Comparison of ENCODE assay signal across 8 cellular contexts in genomic region chr21:41361053-41361785, GRCh38. TPM values are rescaled to one million over a fixed set of nuclear protein-coding genes. Genes with fewer than 3 reads are reported as not detected.
DNase-seq lines count a peak whose midpoint lies in the region; ATAC-seq, FAIRE-seq and TF ChIP-seq lines count a peak whose summit lies in the region.

No MANE protein-coding gene starts in this region.

- TF ChIP-seq POLR2A in HepG2 (IDR thresholded peaks at IDR 0.05; ENCODE audit: insufficient read depth in 1 of 2, low read depth in 2 of 2, low read length in 2 of 2) (peak in 1 of 2 experiments; percentile 40; a peak in 1 of 4 replicates), suprapubic skin (IDR thresholded peaks at IDR 0.05) (no peak)

- H3K9me3 ChIP-seq in T-helper 17 cell (ENCODE audit: control insufficient read depth, low read length, poor library complexity, severe bottlenecking), result no peaks in the 10 kb centered on the region
- H3K9me3 ChIP-seq in HepG2 (ENCODE audit: low read length), result no peaks in the 10 kb centered on the region
- H3K9me3 ChIP-seq in suprapubic skin, result no peaks in the 10 kb centered on the region

- in situ Hi-C loops in HepG2 (cut with HindIII; ENCODE audit: extremely low pct_ligation_motif_present, low pct_unique_long_range_greater_than_20kb), result loop anchor here (5.0 kb wide), 1 partner anchor 74 kb away; no protein-coding TSS in a partner anchor

- H3K4me2 ChIP-seq in HepG2 (ENCODE audit: low read depth, low read length), result peak overlapping the region; percentile 80

- intact Hi-C loops in HepG2 (cut with micrococcal nuclease; ENCODE audit: unreplicated experiment), result loop anchor here (2.0 kb wide), 1 partner anchor 38 kb away; no protein-coding TSS in a partner anchor

- no peak overlapping the region for H2AFZ ChIP-seq in HepG2 (ENCODE audit: low read length)

- H3K27ac ChIP-seq in HepG2 (ENCODE audit: extremely low read length, insufficient read depth, low read length) (no peak overlapping the region), suprapubic skin (peak overlapping the region; percentile 89)

- H4K20me1 ChIP-seq in HepG2 (ENCODE audit: insufficient read depth, low read length), result no peaks in the 10 kb centered on the region

- ATAC-seq in T-helper 17 cell, result no peak
- ATAC-seq in HepG2, result peak; percentile 49
- no peak for ATAC-seq in GM18873 (IDR thresholded peaks at IDR 0.05; ENCODE audit: low FRiP score, unreplicated experiment)

- peaks cover 34% of the 10 kb centered on the region for H3K36me3 Mint-ChIP-seq in activated CD4-positive, alpha-beta T cell treated with anti-CD3 and anti-CD28 coated beads, Interleukin-2, amount 10 ng/mL, durations not matched to agents 7 days and 5 days (ENCODE audit: low read depth)
- H3K36me3 Mint-ChIP-seq in T-helper 17 cell (ENCODE audit: low read depth), result peaks cover 3% of the 10 kb centered on the region

- no peak for DNase-seq in activated CD4-positive, alpha-beta T cell treated with anti-CD3 and anti-CD28 coated beads, Interleukin-2, amount 10 ng/mL, durations not matched to agents 7 days and 5 days
- no peak for DNase-seq in activated CD4-positive, alpha-beta T cell treated with anti-CD3 and anti-CD28 coated beads for 48 hours
- no peak for DNase-seq in T-helper 17 cell
- DNase-seq in HepG2 (ENCODE audit: low spot score), result peak; percentile 62
- DNase-seq in suprapubic skin (ENCODE audit: low spot score in 2 of 2), result no peak
- no peak for DNase-seq in 8988T
- no peak for DNase-seq in stimulated activated CD4-positive, alpha-beta T cell treated with anti-CD3 and anti-CD28 coated beads, Interleukin-4, amount 100 ng/mL, for 1 hour

- peaks cover 56% of the 10 kb centered on the region for H3K4me1 ChIP-seq in HepG2 (ENCODE audit: insufficient read depth, low read length)
- H3K4me1 ChIP-seq in suprapubic skin, result peaks cover 44% of the 10 kb centered on the region

- peak overlapping the region; percentile 47; the same call in 1 of the 2 replicates for H3K9ac ChIP-seq in HepG2 (ENCODE audit: insufficient read depth, low read depth, low read length)

- H3K9me3 Mint-ChIP-seq in activated CD4-positive, alpha-beta T cell treated with anti-CD3 and anti-CD28 coated beads, Interleukin-2, amount 10 ng/mL, durations not matched to agents 7 days and 5 days, result no peaks in the 10 kb centered on the region

- no peak for FAIRE-seq in HepG2 (lab: Jason Lieb, UNC)

- no peak for TF ChIP-seq RAD21 in HepG2 (CRISPR knock-in tag; IDR thresholded peaks at IDR 0.05)

- TF ChIP-seq CTCF in HepG2 (CRISPR knock-in tag; IDR thresholded peaks at IDR 0.05) (no peak), suprapubic skin (IDR thresholded peaks at IDR 0.05) (no peak)

- H3K27ac Mint-ChIP-seq in activated CD4-positive, alpha-beta T cell treated with anti-CD3 and anti-CD28 coated beads, Interleukin-2, amount 10 ng/mL, durations not matched to agents 7 days and 5 days, result peak overlapping the region; percentile 100
- peak overlapping the region; percentile 99 for H3K27ac Mint-ChIP-seq in T-helper 17 cell

- no peaks in the 10 kb centered on the region for H3K27me3 ChIP-seq in HepG2 (ENCODE audit: control insufficient read depth in 1 of 2, insufficient read depth in 2 of 2, low read length in 2 of 2)
- H3K27me3 ChIP-seq in suprapubic skin, result no peaks in the 10 kb centered on the region

- POLR2A ChIA-PET in activated CD4-positive, alpha-beta T cell treated with anti-CD3 and anti-CD28 coated beads, Interleukin-2, amount 10 ng/mL, durations not matched to agents 7 days and 5 days (lab: Charles Lee), result interaction anchor here (1.1 to 2.2 kb wide), 4 partner anchors 9 to 65 kb away, joined by 5 to 7 read pairs (median 6); partner anchors contain the start of gene MX1
- POLR2A ChIA-PET in HepG2 (lab: Yijun Ruan, JAX), result interaction anchor here (0.9 to 2.6 kb wide), 7 partner anchors 9 to 78 kb away, joined by 3 to 18 read pairs (median 7); partner anchors contain the start of gene FAM3B

- peak overlapping the region; percentile 90 for H3K4me3 Mint-ChIP-seq in activated CD4-positive, alpha-beta T cell treated with anti-CD3 and anti-CD28 coated beads, Interleukin-2, amount 10 ng/mL, durations not matched to agents 7 days and 5 days
- H3K4me3 Mint-ChIP-seq in T-helper 17 cell, result peak overlapping the region; percentile 99

- CTCF ChIA-PET in activated CD4-positive, alpha-beta T cell treated with anti-CD3 and anti-CD28 coated beads, Interleukin-2, amount 10 ng/mL, durations not matched to agents 7 days and 5 days (lab: Charles Lee), result interaction anchor here (1.4 kb wide), 1 partner anchor 17 kb away, joined by 3 read pairs; no protein-coding TSS in a partner anchor
- CTCF ChIA-PET in HepG2 (lab: Yijun Ruan, JAX; ENCODE audit: low intra/inter-chr PET ratio, low total read pairs), result interaction anchor here (3.2 kb wide), 1 partner anchor 79 kb away, joined by 35 read pairs; no protein-coding TSS in a partner anchor

- TF ChIP-seq EP300 in HepG2 (IDR thresholded peaks at IDR 0.05; ENCODE audit: low read depth in 2 of 2, low read length in 2 of 2), result no peak
- TF ChIP-seq EP300 in HepG2 (CRISPR knock-in tag; IDR thresholded peaks at IDR 0.05; ENCODE audit: borderline replicate concordance), result no peak
- no peak for TF ChIP-seq EP300 in suprapubic skin (IDR thresholded peaks at IDR 0.05)

- H3K36me3 ChIP-seq in HepG2 (replicated peaks in 1 of 2; ENCODE audit: control insufficient read depth in 1 of 2, insufficient read depth in 2 of 2, low read length in 2 of 2), result 0 out of 5 replicates have a peak, but pooled peaks cover 0 to 2% of the 10 kb centered on the region in 2 experiments
- no peaks in the 10 kb centered on the region for H3K36me3 ChIP-seq in suprapubic skin

- no peaks in the 10 kb centered on the region for H3K27me3 Mint-ChIP-seq in activated CD4-positive, alpha-beta T cell treated with anti-CD3 and anti-CD28 coated beads, Interleukin-2, amount 10 ng/mL, durations not matched to agents 7 days and 5 days
- H3K27me3 Mint-ChIP-seq in T-helper 17 cell, result no peaks in the 10 kb centered on the region

- no peaks in the 10 kb centered on the region for H3K79me2 ChIP-seq in HepG2 (ENCODE audit: insufficient read depth, low read length)

- H3K4me1 Mint-ChIP-seq in activated CD4-positive, alpha-beta T cell treated with anti-CD3 and anti-CD28 coated beads, Interleukin-2, amount 10 ng/mL, durations not matched to agents 7 days and 5 days, result peaks cover 74% of the 10 kb centered on the region
- H3K4me1 Mint-ChIP-seq in T-helper 17 cell, result peaks cover 39% of the 10 kb centered on the region

- WGBS in HepG2 (ENCODE audit: low lambda C conversion rate), result 57% methylated on average over 15 of the region's 16 CpGs
- 95% methylated on average over 13 of the region's 16 CpGs for WGBS in suprapubic skin

- no TSS peak for BruUV-seq in HepG2 (replicated peaks; lab: Mats Ljungman, UMichigan)

- H3K4me3 ChIP-seq in HepG2 (replicated peaks in 1 of 3; ENCODE audit: insufficient read depth in 1 of 3, low read depth in 2 of 3, low read length in 3 of 3) (peak overlapping the region in 2 of 3 experiments; percentile 32 to 65; a peak in 3 of 6 replicates), suprapubic skin (peak overlapping the region; percentile 43)

RNA-seq across cellular contexts. Expression of gene MX2, which starts 0.6 kb away (rescaled TPM):
- total RNA-seq in activated CD4-positive, alpha-beta T cell treated with anti-CD3 and anti-CD28 coated beads, Interleukin-2, amount 10 ng/mL, durations not matched to agents 7 days and 5 days, result 100 to 1,000 TPM; 108 to 117 TPM
- total RNA-seq in T-helper 17 cell, result 10 to 100 TPM; 86.4 to 97.2 TPM
- 35.7 and 46.9 TPM in 2 replicates for total RNA-seq in HepG2 (2016; rRNA removed; fragmentation: Illumina TruSeq; extraction: Trizol)
- 13.1 and 13.9 TPM in 2 replicates for total RNA-seq in HepG2 (2016; cell fraction: cytosol; rRNA removed; fragmentation: Illumina TruSeq; extraction: Trizol; ENCODE audit: low read depth)
- 36.0 and 40.4 TPM in 2 replicates for total RNA-seq in HepG2 (2016; cell fraction: insoluble cytoplasmic fraction; rRNA removed; fragmentation: Illumina TruSeq; extraction: Trizol)
- 49.7 and 53.9 TPM in 2 replicates for total RNA-seq in HepG2 (2016; cell fraction: membrane; rRNA removed; fragmentation: Illumina TruSeq; extraction: Trizol)
- 22.1 and 28.5 TPM in 2 replicates for total RNA-seq in HepG2 (2016; cell fraction: nucleus; rRNA removed; fragmentation: Illumina TruSeq; extraction: Trizol)
- polyA plus RNA-seq in HepG2 (2011; rRNA removed), result 24.0 and 26.3 TPM in 2 replicates
- polyA plus RNA-seq in HepG2 (2011; cell fraction: cytosol; rRNA removed), result 19.7 and 23.1 TPM in 2 replicates
- polyA plus RNA-seq in HepG2 (2011; cell fraction: nucleus; rRNA removed), result 20.8 and 25.8 TPM in 2 replicates
- 21.5 and 22.7 TPM in 2 replicates for polyA plus RNA-seq in HepG2 (2012)
- polyA plus RNA-seq in HepG2 (2016; cell fraction: cytosol; fragmentation: Illumina TruSeq; extraction: Trizol; ENCODE audit: low read depth), result 15.4 and 17.8 TPM in 2 replicates
- polyA plus RNA-seq in HepG2 (2016; cell fraction: insoluble cytoplasmic fraction; fragmentation: Illumina TruSeq; extraction: Trizol; ENCODE audit: low read depth), result 34.6 and 40.6 TPM in 2 replicates
- polyA plus RNA-seq in HepG2 (2016; cell fraction: membrane; fragmentation: Illumina TruSeq; extraction: Trizol; ENCODE audit: low read depth), result 37.5 and 39.1 TPM in 2 replicates
- 26.6 and 29.1 TPM in 2 replicates for polyA plus RNA-seq in HepG2 (2016; cell fraction: nucleus; fragmentation: Illumina TruSeq; extraction: Trizol; ENCODE audit: insufficient read depth, low read depth)
- 0.21 and 25.1 TPM in 2 replicates for polyA minus RNA-seq in HepG2 (2011; rRNA and poly(A)+ RNA removed; ENCODE audit: low replicate concordance)
- 15.5 and 16.9 TPM in 2 replicates for polyA minus RNA-seq in HepG2 (2011; cell fraction: cytosol; rRNA and poly(A)+ RNA removed)
- polyA minus RNA-seq in HepG2 (2011; cell fraction: nucleus; rRNA and poly(A)+ RNA removed), result 45.6 and 52.1 TPM in 2 replicates
- total RNA-seq in suprapubic skin, result 1 to 10 TPM; 3.2 to 6.1 (median 5.1) TPM

RNA-seq across cellular contexts. Expression of gene FAM3B, which starts 44.6 kb away (rescaled TPM):
- not detected for total RNA-seq in activated CD4-positive, alpha-beta T cell treated with anti-CD3 and anti-CD28 coated beads, Interleukin-2, amount 10 ng/mL, durations not matched to agents 7 days and 5 days
- total RNA-seq in T-helper 17 cell, result not detected
- total RNA-seq in HepG2 (2016; rRNA removed; fragmentation: Illumina TruSeq; extraction: Trizol), result 41.9 and 62.0 TPM in 2 replicates
- total RNA-seq in HepG2 (2016; cell fraction: cytosol; rRNA removed; fragmentation: Illumina TruSeq; extraction: Trizol; ENCODE audit: low read depth), result 39.6 and 40.5 TPM in 2 replicates
- 44.1 and 62.5 TPM in 2 replicates for total RNA-seq in HepG2 (2016; cell fraction: insoluble cytoplasmic fraction; rRNA removed; fragmentation: Illumina TruSeq; extraction: Trizol)
- total RNA-seq in HepG2 (2016; cell fraction: membrane; rRNA removed; fragmentation: Illumina TruSeq; extraction: Trizol), result 34.8 and 38.7 TPM in 2 replicates
- 51.9 and 55.6 TPM in 2 replicates for total RNA-seq in HepG2 (2016; cell fraction: nucleus; rRNA removed; fragmentation: Illumina TruSeq; extraction: Trizol)
- polyA plus RNA-seq in HepG2 (2011; rRNA removed), result 43.6 and 46.5 TPM in 2 replicates
- 35.5 and 35.6 TPM in 2 replicates for polyA plus RNA-seq in HepG2 (2011; cell fraction: cytosol; rRNA removed)
- polyA plus RNA-seq in HepG2 (2011; cell fraction: nucleus; rRNA removed), result 32.7 and 33.7 TPM in 2 replicates
- polyA plus RNA-seq in HepG2 (2012), result 27.9 and 41.5 TPM in 2 replicates
- polyA plus RNA-seq in HepG2 (2016; cell fraction: cytosol; fragmentation: Illumina TruSeq; extraction: Trizol; ENCODE audit: low read depth), result 38.5 and 45.0 TPM in 2 replicates
- polyA plus RNA-seq in HepG2 (2016; cell fraction: insoluble cytoplasmic fraction; fragmentation: Illumina TruSeq; extraction: Trizol; ENCODE audit: low read depth), result 40.2 and 42.4 TPM in 2 replicates
- polyA plus RNA-seq in HepG2 (2016; cell fraction: membrane; fragmentation: Illumina TruSeq; extraction: Trizol; ENCODE audit: low read depth), result 30.8 and 35.2 TPM in 2 replicates
- polyA plus RNA-seq in HepG2 (2016; cell fraction: nucleus; fragmentation: Illumina TruSeq; extraction: Trizol; ENCODE audit: insufficient read depth, low read depth), result 91.4 and 98.1 TPM in 2 replicates
- 36.1 TPM in 1 of 2 replicates, not detected in the other for polyA minus RNA-seq in HepG2 (2011; rRNA and poly(A)+ RNA removed; ENCODE audit: low replicate concordance)
- 9.9 and 12.2 TPM in 2 replicates for polyA minus RNA-seq in HepG2 (2011; cell fraction: cytosol; rRNA and poly(A)+ RNA removed)
- 15.6 and 18.9 TPM in 2 replicates for polyA minus RNA-seq in HepG2 (2011; cell fraction: nucleus; rRNA and poly(A)+ RNA removed)
- total RNA-seq in suprapubic skin, result 1 to 10 TPM in 3 of 4 donors, not detected in 1; 1.9 to 3.3 (median 3.1) TPM

Comparison
In these comparisons a context has a peak if more than half of its experiments do, and no peak if none do; other contexts are left out.
1. RNA of gene FAM3B, which starts 44.6 kb away (total RNA-seq): 34.8 to 62.5 TPM in HepG2; 1.9 to 3.3 TPM in suprapubic skin, not detected in activated CD4-positive, alpha-beta T cell treated with anti-CD3 and anti-CD28 coated beads, Interleukin-2, amount 10 ng/mL, durations not matched to agents 7 days and 5 days and not detected in T-helper 17 cell; every median in the first group is over 4 times any median in the second.